In the genomic region with DNA sequence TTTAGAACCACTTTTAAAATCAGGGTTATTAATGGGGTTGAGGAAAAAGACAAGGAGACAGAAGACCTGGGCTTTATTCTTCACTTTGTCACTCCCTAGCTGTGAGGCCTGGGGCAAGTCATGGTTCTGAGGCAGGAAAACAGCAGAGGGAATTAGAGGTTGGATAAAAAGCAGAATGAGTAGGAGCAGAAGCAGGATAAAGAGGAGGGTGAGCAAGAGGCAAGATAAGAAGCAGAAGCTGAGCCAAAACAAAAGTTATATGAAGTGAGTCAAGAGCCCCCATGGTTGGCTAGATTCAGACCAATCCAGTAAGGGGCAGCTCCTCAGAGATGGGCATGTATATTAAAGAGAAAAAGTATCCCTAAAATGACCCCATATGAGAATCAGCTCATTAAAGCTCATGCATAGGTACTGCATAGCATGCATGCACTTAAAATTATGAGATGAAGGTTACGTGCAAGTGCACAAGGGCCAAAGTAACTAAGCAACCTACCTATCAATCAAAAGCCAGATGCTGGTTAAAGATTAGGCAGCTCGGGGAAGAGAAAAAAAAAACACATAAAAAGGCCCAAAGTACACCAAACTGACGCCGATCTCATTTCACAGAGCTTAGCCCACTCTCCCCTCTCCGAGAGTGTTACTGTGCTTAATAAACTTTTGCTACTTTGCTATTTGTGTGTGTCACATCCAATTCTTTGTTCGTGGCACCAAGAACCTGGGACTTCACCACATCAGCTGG, we compare ENCODE assay signal across 21 cellular contexts. TPM values are rescaled to one million over a fixed set of nuclear protein-coding genes. Genes with fewer than 3 reads are reported as not detected.
"Had no signal": no experiment of that assay in that cellular context is flagged by ENCODE, and none has a peak within 500 bp of the region (broad histone marks: within the 10 kb centered on the region; RNA-seq: fewer than 3 reads in every experiment).

No MANE protein-coding gene starts in this region.

- H3K4me3 ChIP-seq: breast epithelium, coronary artery, left lung had no signal

- H3K9me3 ChIP-seq: breast epithelium, left lung had no signal

- H3K27me3 ChIP-seq: breast epithelium had no signal

- H3K27ac ChIP-seq: breast epithelium, coronary artery, left lung had no signal

- ATAC-seq: activated CD8-positive, alpha-beta T cell treated with anti-CD3 and anti-CD28 coated beads for 36 hours; activated naive CD8-positive, alpha-beta T cell treated with anti-CD3 and anti-CD28 coated beads, Interleukin-2, amount 50 U/mL, for 24 hours; activated T-cell treated with anti-CD3 and anti-CD28 coated beads, Interleukin-2, amount 50 U/mL, for 4 hours; left lung had no signal

- H3K36me3 ChIP-seq: breast epithelium, left lung had no signal

- DNase-seq: activated CD4-positive, alpha-beta T cell treated with anti-CD3 and anti-CD28 coated beads for 48 hours; activated CD4-positive, CD25-positive, alpha-beta regulatory T cell; activated CD8-positive, alpha-beta T cell treated with anti-CD3 and anti-CD28 coated beads for 36 hours; activated naive CD4-positive, alpha-beta T cell treated with anti-CD3 and anti-CD28 coated beads for 36 hours; activated naive CD8-positive, alpha-beta T cell treated with anti-CD3 and anti-CD28 coated beads, Interleukin-2, amount 50 U/mL, for 24 hours; activated T-cell treated with anti-CD3 and anti-CD28 coated beads, Interleukin-2, amount 50 U/mL, for 4 hours; aorta; hypothalamus; islet precursor cell; left lung; midbrain; posterior cingulate gyrus; stimulated activated CD4-positive, alpha-beta T cell treated with anti-CD3 and anti-CD28 coated beads, Interleukin-12 subunit alpha, Interleukin-12 subunit beta, amount 100 ng/mL, for 4 hours; stimulated activated CD4-positive, alpha-beta T cell treated with anti-CD3 and anti-CD28 coated beads, Interleukin-1b, Interleukin-23, amount 100 ng/mL, for 48 hours; stimulated activated CD8-positive, alpha-beta memory T cell treated with anti-CD3 and anti-CD28 coated beads, Interleukin-4, amount 100 ng/mL, for 48 hours; stimulated activated naive CD4-positive, alpha-beta T cell had no signal

RNA-seq across cellular contexts. Expression of a gene that starts 2.3 kb away (rescaled TPM):
- total RNA-seq: activated CD8-positive, alpha-beta T cell treated with anti-CD3 and anti-CD28 coated beads for 36 hours; activated naive CD4-positive, alpha-beta T cell treated with anti-CD3 and anti-CD28 coated beads for 36 hours; activated T-cell treated with anti-CD3 and anti-CD28 coated beads, Interleukin-2, amount 50 U/mL, for 4 hours; aorta; breast epithelium; left lung; lung microvascular endothelial cell; T-helper 2 cell treated with Interferon-gamma antibody and Interleukin-4, amounts not matched to agents 100 ng/mL and 5 ng/mL, for 36 hours; ureter had no signal
